Comparison of ENCODE assay signal across 1 cellular context in the genomic region with DNA sequence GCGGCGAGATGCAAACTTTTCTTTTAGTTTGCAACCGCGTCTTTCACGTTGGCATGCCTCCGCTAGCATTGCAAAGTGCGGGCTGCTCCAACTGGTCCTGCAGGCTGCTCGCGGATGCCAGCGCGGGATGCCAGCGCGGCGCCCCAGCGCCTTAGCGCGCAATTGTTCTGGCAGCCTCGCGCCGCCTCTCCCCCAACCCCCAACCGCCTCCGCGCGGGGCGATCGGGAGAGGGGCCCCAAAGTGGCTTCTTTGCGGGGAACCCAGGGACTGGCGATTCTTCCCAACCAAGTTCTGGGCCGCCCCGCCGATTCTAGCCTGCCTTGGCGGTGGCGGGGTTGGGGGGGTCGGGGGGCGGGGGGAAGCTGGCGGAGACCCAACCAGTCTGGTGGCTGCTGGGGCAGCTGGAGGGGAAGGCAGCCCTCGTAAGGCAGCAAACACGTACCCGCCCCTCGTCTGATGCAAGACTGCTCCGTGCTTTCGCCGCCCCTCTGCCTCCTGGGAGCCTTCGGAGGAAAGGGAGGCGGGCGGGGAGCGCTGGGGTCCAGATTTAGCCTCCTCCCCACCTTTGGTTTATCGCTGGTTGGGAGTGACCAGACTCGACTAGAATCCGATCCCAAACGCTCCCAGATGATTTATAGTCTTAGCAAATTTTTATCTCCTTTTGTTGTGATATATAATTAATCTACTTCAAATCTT.
TF ChIP-seq lines count a peak whose summit lies in the region.

No MANE protein-coding gene starts in this region.

TF ChIP-seq in K562, 482 proteins besides CTCF, POLR2A, EP300 and RAD21 (continued from another document and continues in another):
- TF ChIP-seq CREB3L1 (IDR thresholded peaks at IDR 0.05; ENCODE audit: borderline replicate concordance, low read depth) (0 out of 2 replicates have a peak, but pooled peaks have one; percentile 7), ZBTB2 (IDR thresholded peaks at IDR 0.05) (no peak), NR2C2 (CRISPR knock-in tag; IDR thresholded peaks at IDR 0.05) (no peak), NR2C2 (tag; IDR thresholded peaks at IDR 0.05) (peak; percentile 59; the same call in 1 of the 2 replicates), WHSC1 (IDR thresholded peaks at IDR 0.05; ENCODE audit: low read length) (no peak), TRIM25 (IDR thresholded peaks at IDR 0.05; ENCODE audit: borderline replicate concordance) (no peak), ZC3H4 (CRISPR knock-in tag; IDR thresholded peaks at IDR 0.05; ENCODE audit: borderline replicate concordance) (no peak), SMARCC2 (IDR thresholded peaks at IDR 0.05; ENCODE audit: low read depth) (no peak), HMGN3 (IDR thresholded peaks at IDR 0.05; ENCODE audit: borderline replicate concordance, extremely low read depth, insufficient read length, low read depth, low read length) (peak; percentile 58), GTF2F1 (IDR thresholded peaks at IDR 0.05; ENCODE audit: low read depth, low read length) (no peak), HMG20A (CRISPR knock-in tag; conservative IDR thresholded peaks at IDR 0.05) (no peak), ELF2 (CRISPR knock-in tag; IDR thresholded peaks at IDR 0.05) (no peak), TBL1XR1 (IDR thresholded peaks at IDR 0.05; ENCODE audit: low read length in 2 of 2) (peak in 1 of 2 experiments; percentile 46; a peak in 1 of 4 replicates), NR3C1 (CRISPR knock-in tag; IDR thresholded peaks at IDR 0.05) (no peak), CREB5 (CRISPR knock-in tag; IDR thresholded peaks at IDR 0.05) (no peak), JUNB (CRISPR knock-in tag; conservative IDR thresholded peaks at IDR 0.05) (no peak), MEF2D (tag; conservative IDR thresholded peaks at IDR 0.05; ENCODE audit: low read depth) (no peak), GTF2B (IDR thresholded peaks at IDR 0.05; ENCODE audit: extremely low read depth, insufficient read length) (no peak), HMBOX1 (IDR thresholded peaks at IDR 0.05) (peak; percentile 58), SMARCE1 (IDR thresholded peaks at IDR 0.05) (0 out of 2 replicates have a peak, but pooled peaks have one; percentile 2), ZNF324 (CRISPR knock-in tag; IDR thresholded peaks at IDR 0.05) (no peak), RFX7 (CRISPR knock-in tag; IDR thresholded peaks at IDR 0.05) (no peak), ZNF224 (CRISPR knock-in tag; IDR thresholded peaks at IDR 0.05) (no peak), FOS (IDR thresholded peaks at IDR 0.05; ENCODE audit: extremely low read depth, insufficient read length) (no peak), ZNF695 (CRISPR knock-in tag; IDR thresholded peaks at IDR 0.05) (no peak), SMAD4 (CRISPR knock-in tag; conservative IDR thresholded peaks at IDR 0.05) (0 out of 2 replicates have a peak, but pooled peaks have one; percentile 25), ZNF408 (CRISPR knock-in tag; IDR thresholded peaks at IDR 0.05; ENCODE audit: low read depth) (no peak), ZNF239 (CRISPR knock-in tag; IDR thresholded peaks at IDR 0.05) (no peak), HES1 (IDR thresholded peaks at IDR 0.05; ENCODE audit: low read depth) (no peak), HDAC6 (IDR thresholded peaks at IDR 0.05; ENCODE audit: low read depth, low read length) (no peak), SRSF9 (IDR thresholded peaks at IDR 0.05; ENCODE audit: borderline replicate concordance, low read depth, low read length) (no peak), ZKSCAN3 (CRISPR knock-in tag; IDR thresholded peaks at IDR 0.05) (no peak), MBD2 (IDR thresholded peaks at IDR 0.05; ENCODE audit: borderline replicate concordance, low read depth) (no peak), ZNF3 (CRISPR knock-in tag; IDR thresholded peaks at IDR 0.05) (no peak), NEUROD1 (IDR thresholded peaks at IDR 0.05; ENCODE audit: borderline replicate concordance, low read depth, low read length, partially characterized antibody) (peak; percentile 23), MNT (conservative IDR thresholded peaks at IDR 0.05) (no peak), PHTF2 (CRISPR knock-in tag; IDR thresholded peaks at IDR 0.05) (no peak), ASH1L (IDR thresholded peaks at IDR 0.05; ENCODE audit: borderline replicate concordance, low read depth, partially characterized antibody) (no peak), RBM14 (IDR thresholded peaks at IDR 0.05; ENCODE audit: borderline replicate concordance, insufficient read depth, low read depth, low read length) (0 out of 2 replicates have a peak, but pooled peaks have one; percentile 87), ZFP1 (CRISPR knock-in tag; IDR thresholded peaks at IDR 0.05) (no peak)
- TF ChIP-seq, protein P1, sequence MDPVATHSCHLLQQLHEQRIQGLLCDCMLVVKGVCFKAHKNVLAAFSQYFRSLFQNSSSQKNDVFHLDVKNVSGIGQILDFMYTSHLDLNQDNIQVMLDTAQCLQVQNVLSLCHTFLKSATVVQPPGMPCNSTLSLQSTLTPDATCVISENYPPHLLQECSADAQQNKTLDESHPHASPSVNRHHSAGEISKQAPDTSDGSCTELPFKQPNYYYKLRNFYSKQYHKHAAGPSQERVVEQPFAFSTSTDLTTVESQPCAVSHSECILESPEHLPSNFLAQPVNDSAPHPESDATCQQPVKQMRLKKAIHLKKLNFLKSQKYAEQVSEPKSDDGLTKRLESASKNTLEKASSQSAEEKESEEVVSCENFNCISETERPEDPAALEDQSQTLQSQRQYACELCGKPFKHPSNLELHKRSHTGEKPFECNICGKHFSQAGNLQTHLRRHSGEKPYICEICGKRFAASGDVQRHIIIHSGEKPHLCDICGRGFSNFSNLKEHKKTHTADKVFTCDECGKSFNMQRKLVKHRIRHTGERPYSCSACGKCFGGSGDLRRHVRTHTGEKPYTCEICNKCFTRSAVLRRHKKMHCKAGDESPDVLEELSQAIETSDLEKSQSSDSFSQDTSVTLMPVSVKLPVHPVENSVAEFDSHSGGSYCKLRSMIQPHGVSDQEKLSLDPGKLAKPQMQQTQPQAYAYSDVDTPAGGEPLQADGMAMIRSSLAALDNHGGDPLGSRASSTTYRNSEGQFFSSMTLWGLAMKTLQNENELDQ (CRISPR knock-in tag; IDR thresholded peaks at IDR 0.05; ENCODE audit: borderline replicate concordance): no peak
- TF ChIP-seq, protein P2, sequence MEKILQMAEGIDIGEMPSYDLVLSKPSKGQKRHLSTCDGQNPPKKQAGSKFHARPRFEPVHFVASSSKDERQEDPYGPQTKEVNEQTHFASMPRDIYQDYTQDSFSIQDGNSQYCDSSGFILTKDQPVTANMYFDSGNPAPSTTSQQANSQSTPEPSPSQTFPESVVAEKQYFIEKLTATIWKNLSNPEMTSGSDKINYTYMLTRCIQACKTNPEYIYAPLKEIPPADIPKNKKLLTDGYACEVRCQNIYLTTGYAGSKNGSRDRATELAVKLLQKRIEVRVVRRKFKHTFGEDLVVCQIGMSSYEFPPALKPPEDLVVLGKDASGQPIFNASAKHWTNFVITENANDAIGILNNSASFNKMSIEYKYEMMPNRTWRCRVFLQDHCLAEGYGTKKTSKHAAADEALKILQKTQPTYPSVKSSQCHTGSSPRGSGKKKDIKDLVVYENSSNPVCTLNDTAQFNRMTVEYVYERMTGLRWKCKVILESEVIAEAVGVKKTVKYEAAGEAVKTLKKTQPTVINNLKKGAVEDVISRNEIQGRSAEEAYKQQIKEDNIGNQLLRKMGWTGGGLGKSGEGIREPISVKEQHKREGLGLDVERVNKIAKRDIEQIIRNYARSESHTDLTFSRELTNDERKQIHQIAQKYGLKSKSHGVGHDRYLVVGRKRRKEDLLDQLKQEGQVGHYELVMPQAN (IDR thresholded peaks at IDR 0.05; ENCODE audit: borderline replicate concordance): no peak
- TF ChIP-seq, protein P3, sequence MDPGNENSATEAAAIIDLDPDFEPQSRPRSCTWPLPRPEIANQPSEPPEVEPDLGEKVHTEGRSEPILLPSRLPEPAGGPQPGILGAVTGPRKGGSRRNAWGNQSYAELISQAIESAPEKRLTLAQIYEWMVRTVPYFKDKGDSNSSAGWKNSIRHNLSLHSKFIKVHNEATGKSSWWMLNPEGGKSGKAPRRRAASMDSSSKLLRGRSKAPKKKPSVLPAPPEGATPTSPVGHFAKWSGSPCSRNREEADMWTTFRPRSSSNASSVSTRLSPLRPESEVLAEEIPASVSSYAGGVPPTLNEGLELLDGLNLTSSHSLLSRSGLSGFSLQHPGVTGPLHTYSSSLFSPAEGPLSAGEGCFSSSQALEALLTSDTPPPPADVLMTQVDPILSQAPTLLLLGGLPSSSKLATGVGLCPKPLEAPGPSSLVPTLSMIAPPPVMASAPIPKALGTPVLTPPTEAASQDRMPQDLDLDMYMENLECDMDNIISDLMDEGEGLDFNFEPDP (CRISPR knock-in tag; IDR thresholded peaks at IDR 0.05): no peak
